Comparison of ENCODE assay signal across 29 cellular contexts in genomic region chr16:3769013-3769412, GRCh38.
"Had no signal": no experiment of that assay in that cellular context is flagged by ENCODE, and none has a peak within 500 bp of the region (broad histone marks: within the 10 kb centered on the region; RNA-seq: fewer than 3 reads in every experiment).

No MANE protein-coding gene starts in this region.

- H3K4me1 Mint-ChIP-seq: activated CD4-positive, alpha-beta memory T cell treated with anti-CD3 and anti-CD28 coated beads, Interleukin-2, amount 10 ng/mL, durations not matched to agents 7 days and 5 days; activated naive CD4-positive, alpha-beta T cell treated with anti-CD3 and anti-CD28 coated beads, Interleukin-2, amount 50 U/mL, for 24 hours had no signal

- H3K9me3 ChIP-seq: MG63, SJCRH30 had no signal

- H3K27me3 Mint-ChIP-seq: activated CD4-positive, alpha-beta memory T cell treated with anti-CD3 and anti-CD28 coated beads, Interleukin-2, amount 10 ng/mL, durations not matched to agents 7 days and 5 days; activated CD8-positive, alpha-beta memory T cell treated with anti-CD3 and anti-CD28 coated beads, Interleukin-2, amount 10 ng/mL, durations not matched to agents 7 days and 5 days; activated naive CD4-positive, alpha-beta T cell treated with anti-CD3 and anti-CD28 coated beads, Interleukin-2, amount 50 U/mL, for 24 hours; activated naive CD8-positive, alpha-beta T cell treated with anti-CD3 and anti-CD28 coated beads, Interleukin-2, amount 50 U/mL, for 24 hours; brain had no signal

- H3K27me3 ChIP-seq: MG63, SJCRH30 had no signal

- H3K27ac Mint-ChIP-seq: activated CD4-positive, alpha-beta memory T cell treated with anti-CD3 and anti-CD28 coated beads, Interleukin-2, amount 10 ng/mL, durations not matched to agents 7 days and 5 days; activated CD8-positive, alpha-beta memory T cell treated with anti-CD3 and anti-CD28 coated beads, Interleukin-2, amount 10 ng/mL, durations not matched to agents 7 days and 5 days; activated naive CD4-positive, alpha-beta T cell treated with anti-CD3 and anti-CD28 coated beads, Interleukin-2, amount 50 U/mL, for 24 hours; activated naive CD8-positive, alpha-beta T cell treated with anti-CD3 and anti-CD28 coated beads, Interleukin-2, amount 50 U/mL, for 24 hours; activated T-helper 2 cell treated with anti-CD3 and anti-CD28 coated beads, Interferon-gamma antibody, Interleukin-2, Interleukin-4, amounts not matched to agents 10 μg/mL and 5 μg/mL and 100 μg/mL, durations not matched to agents 14 hours and 24 hours and 36 hours; brain had no signal

- H3K27ac ChIP-seq: SJCRH30, SK-N-MC, WERI-Rb-1 had no signal

- H3K9me3 Mint-ChIP-seq: activated CD4-positive, alpha-beta memory T cell treated with anti-CD3 and anti-CD28 coated beads, Interleukin-2, amount 10 ng/mL, durations not matched to agents 7 days and 5 days; activated naive CD4-positive, alpha-beta T cell treated with anti-CD3 and anti-CD28 coated beads, Interleukin-2, amount 50 U/mL, for 24 hours; activated naive CD8-positive, alpha-beta T cell treated with anti-CD3 and anti-CD28 coated beads, Interleukin-2, amount 50 U/mL, for 24 hours; activated T-helper 2 cell treated with anti-CD3 and anti-CD28 coated beads, Interferon-gamma antibody, Interleukin-2, Interleukin-4, amounts not matched to agents 10 μg/mL and 5 μg/mL and 100 μg/mL, durations not matched to agents 14 hours and 24 hours and 36 hours; brain had no signal

- H3K4me3 Mint-ChIP-seq: activated CD4-positive, alpha-beta memory T cell treated with anti-CD3 and anti-CD28 coated beads, Interleukin-2, amount 10 ng/mL, durations not matched to agents 7 days and 5 days; activated CD8-positive, alpha-beta memory T cell treated with anti-CD3 and anti-CD28 coated beads, Interleukin-2, amount 10 ng/mL, durations not matched to agents 7 days and 5 days; activated naive CD4-positive, alpha-beta T cell treated with anti-CD3 and anti-CD28 coated beads, Interleukin-2, amount 50 U/mL, for 24 hours; activated naive CD8-positive, alpha-beta T cell treated with anti-CD3 and anti-CD28 coated beads, Interleukin-2, amount 50 U/mL, for 24 hours; brain had no signal

- DNase-seq: activated CD4-positive, alpha-beta memory T cell treated with anti-CD3 and anti-CD28 coated beads, Interleukin-2, amount 10 ng/mL, durations not matched to agents 7 days and 5 days; activated CD4-positive, alpha-beta T cell treated with anti-CD3 and anti-CD28 coated beads for 1 hour; activated CD4-positive, alpha-beta T cell treated with anti-CD3 and anti-CD28 coated beads for 48 hours; activated CD4-positive, CD25-positive, alpha-beta regulatory T cell; activated CD8-positive, alpha-beta memory T cell treated with anti-CD3 and anti-CD28 coated beads for 24 hours; activated CD8-positive, alpha-beta memory T cell treated with anti-CD3 and anti-CD28 coated beads, Interleukin-2, amount 10 ng/mL, durations not matched to agents 7 days and 5 days; activated CD8-positive, alpha-beta memory T cell treated with anti-CD3 and anti-CD28 coated beads, Interleukin-2, amount 50 U/mL, for 48 hours; activated naive CD8-positive, alpha-beta T cell treated with anti-CD3 and anti-CD28 coated beads, Interleukin-2, amount 50 U/mL, for 24 hours; anterior cingulate cortex; Kasumi-1; KG1; MG63; NCI-H1048; NCI-H1105 treated with DMSO at 0.1 percent for 48 hours; NCI-H1436; NCI-H1694; NCI-H1930; NCI-H2081 treated with DMSO at 0.1 percent for 48 hours; NCI-H345; NCI-H524 treated with DMSO at 0.1 percent for 48 hours; SHP77; SJCRH30; T1000; WERI-Rb-1 had no signal

- ATAC-seq: activated CD8-positive, alpha-beta memory T cell treated with anti-CD3 and anti-CD28 coated beads, Interleukin-2, amount 10 ng/mL, durations not matched to agents 7 days and 5 days; activated naive CD8-positive, alpha-beta T cell treated with anti-CD3 and anti-CD28 coated beads, Interleukin-2, amount 50 U/mL, for 24 hours; Panc1 had no signal

- H3K4me3 ChIP-seq: MG63, SJCRH30, SK-N-MC had no signal
